In the genomic region with DNA sequence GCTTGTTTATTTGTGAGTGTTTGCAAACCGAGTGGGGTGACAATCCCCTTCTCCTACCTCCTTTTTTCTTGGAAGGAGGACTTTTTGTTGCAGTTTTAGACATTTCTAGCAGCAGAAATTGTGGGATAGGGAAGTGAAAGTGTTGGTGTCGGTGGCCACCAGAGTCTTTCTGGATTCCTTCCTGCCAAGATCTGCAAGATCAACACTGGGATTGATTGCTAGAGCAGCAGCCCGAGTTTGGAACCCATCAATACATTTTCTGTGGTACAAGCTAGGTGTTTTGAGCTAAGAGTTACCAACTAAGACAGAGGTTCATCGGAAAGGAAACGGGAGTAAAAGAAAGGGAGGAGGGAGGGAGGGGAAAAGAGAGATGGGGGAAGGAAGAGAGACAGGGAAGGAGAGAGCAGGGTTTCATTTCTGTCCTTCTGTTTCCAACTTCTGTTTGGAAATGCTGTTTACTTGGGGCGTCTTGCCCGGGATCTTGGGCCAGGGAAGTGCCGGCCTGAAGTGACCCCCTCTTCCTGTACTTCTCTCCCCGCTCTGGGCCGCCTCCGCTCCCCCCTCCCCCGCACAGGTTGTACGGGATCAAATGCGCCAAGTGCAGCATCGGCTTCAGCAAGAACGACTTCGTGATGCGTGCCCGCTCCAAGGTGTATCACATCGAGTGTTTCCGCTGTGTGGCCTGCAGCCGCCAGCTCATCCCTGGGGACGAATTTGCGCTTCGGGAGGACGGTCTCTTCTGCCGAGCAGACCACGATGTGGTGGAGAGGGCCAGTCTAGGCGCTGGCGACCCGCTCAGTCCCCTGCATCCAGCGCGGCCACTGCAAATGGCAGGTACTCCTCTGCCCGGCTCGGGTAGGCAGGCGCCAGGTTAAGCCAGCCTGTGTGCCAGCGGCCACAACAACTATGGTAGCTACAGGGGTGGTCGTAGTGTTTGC, we compare ENCODE assay signal across 2 cellular contexts.
A peak's percentile ranks its signal among the peaks of the same experiment; 100 is the strongest.
TF ChIP-seq lines count a peak whose summit lies in the region.

No MANE protein-coding gene starts in this region.

TF ChIP-seq in SK-N-SH, 30 proteins besides CTCF, POLR2A, EP300 and RAD21 (continued from another document):
- no peak for TF ChIP-seq PBX3 (IDR thresholded peaks at IDR 0.05)
- TF ChIP-seq, protein P1, sequence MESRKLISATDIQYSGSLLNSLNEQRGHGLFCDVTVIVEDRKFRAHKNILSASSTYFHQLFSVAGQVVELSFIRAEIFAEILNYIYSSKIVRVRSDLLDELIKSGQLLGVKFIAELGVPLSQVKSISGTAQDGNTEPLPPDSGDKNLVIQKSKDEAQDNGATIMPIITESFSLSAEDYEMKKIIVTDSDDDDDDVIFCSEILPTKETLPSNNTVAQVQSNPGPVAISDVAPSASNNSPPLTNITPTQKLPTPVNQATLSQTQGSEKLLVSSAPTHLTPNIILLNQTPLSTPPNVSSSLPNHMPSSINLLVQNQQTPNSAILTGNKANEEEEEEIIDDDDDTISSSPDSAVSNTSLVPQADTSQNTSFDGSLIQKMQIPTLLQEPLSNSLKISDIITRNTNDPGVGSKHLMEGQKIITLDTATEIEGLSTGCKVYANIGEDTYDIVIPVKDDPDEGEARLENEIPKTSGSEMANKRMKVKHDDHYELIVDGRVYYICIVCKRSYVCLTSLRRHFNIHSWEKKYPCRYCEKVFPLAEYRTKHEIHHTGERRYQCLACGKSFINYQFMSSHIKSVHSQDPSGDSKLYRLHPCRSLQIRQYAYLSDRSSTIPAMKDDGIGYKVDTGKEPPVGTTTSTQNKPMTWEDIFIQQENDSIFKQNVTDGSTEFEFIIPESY (IDR thresholded peaks at IDR 0.05; ENCODE audit: borderline replicate concordance, low read depth): no peak
- TF ChIP-seq TCF12 (IDR thresholded peaks at IDR 0.05): no peak
- 0 out of 2 replicates have a peak, but pooled peaks have one; percentile 3 for TF ChIP-seq ELF1 (IDR thresholded peaks at IDR 0.05)

TF ChIP-seq in SK-N-SH treated with all-trans-retinoic acid at 6 μM for 48 hours, 23 proteins besides CTCF, POLR2A, EP300 and RAD21 (continued from another document):
- TF ChIP-seq, protein P2, sequence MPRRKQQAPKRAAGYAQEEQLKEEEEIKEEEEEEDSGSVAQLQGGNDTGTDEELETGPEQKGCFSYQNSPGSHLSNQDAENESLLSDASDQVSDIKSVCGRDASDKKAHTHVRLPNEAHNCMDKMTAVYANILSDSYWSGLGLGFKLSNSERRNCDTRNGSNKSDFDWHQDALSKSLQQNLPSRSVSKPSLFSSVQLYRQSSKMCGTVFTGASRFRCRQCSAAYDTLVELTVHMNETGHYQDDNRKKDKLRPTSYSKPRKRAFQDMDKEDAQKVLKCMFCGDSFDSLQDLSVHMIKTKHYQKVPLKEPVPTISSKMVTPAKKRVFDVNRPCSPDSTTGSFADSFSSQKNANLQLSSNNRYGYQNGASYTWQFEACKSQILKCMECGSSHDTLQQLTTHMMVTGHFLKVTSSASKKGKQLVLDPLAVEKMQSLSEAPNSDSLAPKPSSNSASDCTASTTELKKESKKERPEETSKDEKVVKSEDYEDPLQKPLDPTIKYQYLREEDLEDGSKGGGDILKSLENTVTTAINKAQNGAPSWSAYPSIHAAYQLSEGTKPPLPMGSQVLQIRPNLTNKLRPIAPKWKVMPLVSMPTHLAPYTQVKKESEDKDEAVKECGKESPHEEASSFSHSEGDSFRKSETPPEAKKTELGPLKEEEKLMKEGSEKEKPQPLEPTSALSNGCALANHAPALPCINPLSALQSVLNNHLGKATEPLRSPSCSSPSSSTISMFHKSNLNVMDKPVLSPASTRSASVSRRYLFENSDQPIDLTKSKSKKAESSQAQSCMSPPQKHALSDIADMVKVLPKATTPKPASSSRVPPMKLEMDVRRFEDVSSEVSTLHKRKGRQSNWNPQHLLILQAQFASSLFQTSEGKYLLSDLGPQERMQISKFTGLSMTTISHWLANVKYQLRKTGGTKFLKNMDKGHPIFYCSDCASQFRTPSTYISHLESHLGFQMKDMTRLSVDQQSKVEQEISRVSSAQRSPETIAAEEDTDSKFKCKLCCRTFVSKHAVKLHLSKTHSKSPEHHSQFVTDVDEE (CRISPR knock-in tag; IDR thresholded peaks at IDR 0.05): no peak
- no peak for TF ChIP-seq ZC3H10 (CRISPR knock-in tag; IDR thresholded peaks at IDR 0.05)
- TF ChIP-seq ZNF565 (CRISPR knock-in tag; conservative IDR thresholded peaks at IDR 0.05; ENCODE audit: low read depth): no peak
- no peak for TF ChIP-seq RARB (CRISPR knock-in tag; IDR thresholded peaks at IDR 0.05)
- no peak for TF ChIP-seq POU6F1 (CRISPR knock-in tag; IDR thresholded peaks at IDR 0.05; ENCODE audit: borderline replicate concordance, low read depth)
